ENCODE assay signal across 20 cellular contexts in the genomic region with DNA sequence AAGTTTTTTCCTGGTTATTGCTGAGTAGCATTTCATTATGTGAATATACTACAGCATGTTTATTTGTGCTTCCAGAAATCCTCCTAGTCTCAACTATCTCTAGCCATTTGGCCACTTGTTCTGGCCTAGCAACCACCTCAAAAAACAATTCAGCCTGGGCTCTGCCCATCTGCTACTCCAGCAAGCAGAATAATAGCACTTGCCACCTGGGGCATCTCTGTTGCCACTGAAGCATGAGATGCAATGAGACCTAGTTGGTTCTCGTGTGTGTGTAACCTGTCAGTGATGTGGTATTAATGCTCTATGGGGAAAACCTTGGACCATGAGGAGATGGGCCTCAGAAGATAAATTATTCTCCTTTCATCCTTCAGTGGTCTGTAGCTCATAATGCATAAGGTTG.
"Had no signal": no experiment of that assay in that cellular context is flagged by ENCODE, and none has a peak within 500 bp of the region (broad histone marks: within the 10 kb centered on the region; RNA-seq: fewer than 3 reads in every experiment).

No MANE protein-coding gene starts in this region.

- H3K4me3 Mint-ChIP-seq: activated naive CD8-positive, alpha-beta T cell treated with anti-CD3 and anti-CD28 coated beads for 36 hours; central memory CD8-positive, alpha-beta T cell; neural crest cell had no signal

- H3K9me3 ChIP-seq: body of pancreas, psoas muscle, right lobe of liver, upper lobe of right lung had no signal

- H3K27me3 Mint-ChIP-seq: activated naive CD8-positive, alpha-beta T cell treated with anti-CD3 and anti-CD28 coated beads for 36 hours; central memory CD8-positive, alpha-beta T cell had no signal

- H3K27ac ChIP-seq: body of pancreas, foreskin keratinocyte, psoas muscle, right lobe of liver, upper lobe of right lung had no signal

- H3K4me2 ChIP-seq: smooth muscle cell had no signal

- DNase-seq: activated CD4-positive, alpha-beta T cell treated with anti-CD3 and anti-CD28 coated beads, Interleukin-2, amount 50 U/mL, for 1 hour; activated CD8-positive, alpha-beta memory T cell treated with anti-CD3 and anti-CD28 coated beads for 24 hours; activated naive CD8-positive, alpha-beta T cell treated with anti-CD3 and anti-CD28 coated beads for 36 hours; amygdala; effector memory CD4-positive, alpha-beta T cell; foreskin keratinocyte; midbrain; psoas muscle; right lobe of liver; stimulated activated CD4-positive, alpha-beta T cell treated with anti-CD3 and anti-CD28 coated beads, Interleukin-4, amount 100 ng/mL, for 4 hours; stimulated activated CD8-positive, alpha-beta memory T cell treated with anti-CD3 and anti-CD28 coated beads, Interleukin-4, amount 100 ng/mL, for 48 hours; stimulated activated naive CD4-positive, alpha-beta T cell treated with Interleukin-2 at 50 U/mL for 16 hours; T-helper 9 cell; upper lobe of right lung had no signal

- H3K4me1 ChIP-seq: body of pancreas, psoas muscle, right lobe of liver, upper lobe of right lung had no signal

- H3K4me1 Mint-ChIP-seq: activated naive CD8-positive, alpha-beta T cell treated with anti-CD3 and anti-CD28 coated beads for 36 hours; central memory CD8-positive, alpha-beta T cell; neural crest cell had no signal

- ATAC-seq: activated CD4-positive, CD25-positive, alpha-beta regulatory T cell treated with anti-CD3 and anti-CD28 coated beads, Interleukin-2, amount 50 U/mL, for 24 hours; body of pancreas; foreskin keratinocyte; psoas muscle; right lobe of liver; upper lobe of right lung had no signal

- H3K36me3 ChIP-seq: right lobe of liver, upper lobe of right lung had no signal

- H3K27ac Mint-ChIP-seq: activated naive CD8-positive, alpha-beta T cell treated with anti-CD3 and anti-CD28 coated beads for 36 hours had no signal

- H3K36me3 Mint-ChIP-seq: activated naive CD8-positive, alpha-beta T cell treated with anti-CD3 and anti-CD28 coated beads for 36 hours had no signal

- H3K4me3 ChIP-seq: body of pancreas, lung, psoas muscle, right lobe of liver, smooth muscle cell, upper lobe of right lung had no signal

- H3K27me3 ChIP-seq: body of pancreas, foreskin keratinocyte, right lobe of liver, upper lobe of right lung had no signal
